In the genomic region with DNA sequence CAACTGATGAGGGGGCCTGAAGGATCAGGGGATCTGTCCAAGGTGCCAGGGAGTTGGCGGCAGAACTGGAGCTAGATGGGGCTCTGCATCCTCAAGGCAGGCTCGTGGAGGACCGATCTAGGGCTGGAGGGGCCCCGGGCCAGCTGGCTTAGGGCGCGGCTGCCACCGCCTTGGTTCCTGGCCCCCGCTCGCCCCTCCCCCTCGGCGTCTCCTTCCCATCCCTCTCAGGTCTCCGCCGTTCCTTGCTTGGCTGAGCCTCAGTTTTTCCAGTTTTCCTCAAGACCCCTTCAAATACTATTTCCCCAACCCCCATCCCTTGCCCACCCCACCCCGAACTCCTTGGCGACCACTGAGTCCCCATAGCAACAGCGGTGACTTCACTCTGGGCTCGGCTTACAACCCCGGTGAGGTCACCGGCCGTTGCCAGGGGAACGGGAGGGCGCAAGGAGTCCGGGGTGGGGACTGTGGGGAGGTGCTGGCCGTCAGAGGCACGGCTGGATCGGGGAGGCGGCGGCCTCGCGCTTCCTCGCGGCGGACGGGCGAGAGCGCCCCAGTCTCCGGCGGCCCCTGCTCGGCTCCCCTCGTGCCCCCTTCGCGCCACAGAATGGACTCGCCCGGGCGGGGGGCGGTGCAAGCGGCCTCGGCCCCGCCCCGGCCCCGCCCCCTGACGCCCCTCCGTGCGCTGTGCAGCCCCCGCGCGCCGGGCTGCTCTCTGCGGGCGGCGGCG, we compare ENCODE assay signal across 9 cellular contexts. TPM values are rescaled to one million over a fixed set of nuclear protein-coding genes. Genes with fewer than 3 reads are reported as not detected.
DNase-seq lines count a peak whose midpoint lies in the region; ATAC-seq, FAIRE-seq and TF ChIP-seq lines count a peak whose summit lies in the region.
"Had no signal": no experiment of that assay in that cellular context is flagged by ENCODE, and none has a peak within 500 bp of the region (broad histone marks: within the 10 kb centered on the region; RNA-seq: fewer than 3 reads in every experiment).

No MANE protein-coding gene starts in this region.

- ATAC-seq in HG02678 (IDR thresholded peaks at IDR 0.05; ENCODE audit: unreplicated experiment) (peak; percentile 70), GM18873 (IDR thresholded peaks at IDR 0.05; ENCODE audit: low FRiP score, unreplicated experiment) (no peak)

- H3K4me1 ChIP-seq in keratinocyte (ENCODE audit: control insufficient read depth, extremely low read depth, insufficient read depth, low read length) = peaks cover 7% of the 10 kb centered on the region

- peak overlapping the region; percentile 67 for H2AFZ ChIP-seq in keratinocyte (ENCODE audit: control insufficient read depth, low read length)

- TF ChIP-seq CTCF in keratinocyte (optimal IDR thresholded peaks at IDR 0.05 in 1 of 3, IDR thresholded peaks at IDR 0.05 in 1 of 3, conservative IDR thresholded peaks at IDR 0.05 in 1 of 3; ENCODE audit: extremely low read depth in 1 of 3, insufficient read depth in 2 of 3, low read length in 3 of 3) = no peak

- no peaks in the 10 kb centered on the region for H3K79me2 ChIP-seq in keratinocyte (ENCODE audit: control insufficient read depth, insufficient read depth, low read length)

- H3K4me2 ChIP-seq in keratinocyte (ENCODE audit: control insufficient read depth, extremely low read depth, insufficient read depth, low read depth, low read length) = peak overlapping the region; percentile 62

- peaks cover 32% of the 10 kb centered on the region for H3K27me3 ChIP-seq in keratinocyte (ENCODE audit: control insufficient read depth, extremely low read depth, insufficient read depth, low read length)

- FAIRE-seq in keratinocyte (lab: Jason Lieb, UNC) = no peak
- FAIRE-seq: endometrium had no signal

- no peaks in the 10 kb centered on the region for H3K9me3 ChIP-seq in keratinocyte (ENCODE audit: control insufficient read depth, low read depth, low read length)

- H3K9me1 ChIP-seq in keratinocyte (ENCODE audit: control insufficient read depth, extremely low read depth, insufficient read depth, low read length) = no peaks in the 10 kb centered on the region

- peak overlapping the region; percentile 40 to 52 (median 45) for H3K4me3 ChIP-seq in keratinocyte (ENCODE audit: control insufficient read depth in 2 of 3, extremely low read depth in 1 of 3, insufficient read depth in 2 of 3, low read depth in 1 of 3, low read length in 3 of 3)

- dilution Hi-C loops in keratinocyte (cut with MboI; ENCODE audit: extremely low pct_ligation_motif_present, low sequenced_read_pairs) = no loop called here

- H4K20me1 ChIP-seq in keratinocyte (ENCODE audit: control insufficient read depth, extremely low read depth, insufficient read depth, low read length) = no peaks in the 10 kb centered on the region

- H3K9ac ChIP-seq in keratinocyte (ENCODE audit: control insufficient read depth, extremely low read depth, insufficient read depth, low read length) = peak overlapping the region; percentile 52

- H3K36me3 ChIP-seq in keratinocyte (ENCODE audit: control insufficient read depth in 2 of 2, extremely low read depth in 1 of 2, insufficient read depth in 2 of 2, low read length in 2 of 2) = no peaks in the 10 kb centered on the region

- DNase-seq in DMS79 treated with DMSO at 0.1 percent for 48 hours (lab: John Stamatoyannopoulos, UW) (peak; percentile 86), NCI-H2171 (lab: John Stamatoyannopoulos, UW) (peak; percentile 87), cerebellum (ENCODE audit: low spot score) (peak; percentile 90), keratinocyte (ENCODE audit: low read depth, low spot score) (peak; percentile 41), smooth muscle cell of the brain vasculature (ENCODE audit: low read depth, low spot score) (peak; percentile 52)
- DNase-seq in activated CD4-positive, alpha-beta T cell treated with anti-CD3 and anti-CD28 coated beads for 1 hour = peak; percentile 29

- H3K27ac ChIP-seq in keratinocyte (ENCODE audit: control insufficient read depth, insufficient read depth, low read length) = no peak overlapping the region

RNA-seq across cellular contexts. Expression of a gene that starts 7.5 kb away (rescaled TPM):
- 2.5 TPM for total RNA-seq in cerebellum
- 0.25 to 0.32 TPM in 2 of 3 replicates, not detected in the other for polyA plus RNA-seq in keratinocyte
- polyA plus RNA-seq in keratinocyte (2011; ENCODE audit: low read depth) = not detected
- polyA plus RNA-seq in keratinocyte (2011; cell fraction: cytosol; rRNA removed) = 0.22 TPM in 1 of 2 replicates, not detected in the other
- 1.4 and 1.9 TPM in 2 replicates for polyA plus RNA-seq in keratinocyte (2011; cell fraction: nucleus; rRNA removed)
- not detected in 2 replicates for polyA plus RNA-seq in keratinocyte (2012; ENCODE audit: low replicate concordance)
- polyA minus RNA-seq in keratinocyte = 1.0 to 3.9 TPM (median 1.6 TPM) in 3 replicates
- not detected for polyA minus RNA-seq in keratinocyte (2011; cell fraction: cytosol; rRNA and poly(A)+ RNA removed)
- 4.8 and 5.0 TPM in 2 replicates for polyA minus RNA-seq in keratinocyte (2011; cell fraction: nucleus; rRNA and poly(A)+ RNA removed)

RNA-seq across cellular contexts. Expression of a gene that starts 14.2 kb away (rescaled TPM):
- total RNA-seq in cerebellum = 48.7 TPM
- polyA plus RNA-seq in keratinocyte = 0.51 to 0.95 TPM (median 0.83 TPM) in 3 replicates
- 0.24 TPM for polyA plus RNA-seq in keratinocyte (2011; ENCODE audit: low read depth)
- polyA plus RNA-seq in keratinocyte (2011; cell fraction: cytosol; rRNA removed) = 0.66 and 1.4 TPM in 2 replicates
- polyA plus RNA-seq in keratinocyte (2011; cell fraction: nucleus; rRNA removed) = 0.62 and 0.89 TPM in 2 replicates
- 0.44 and 0.94 TPM in 2 replicates for polyA plus RNA-seq in keratinocyte (2012; ENCODE audit: low replicate concordance)
- 0.67 to 0.92 TPM (median 0.69 TPM) in 3 replicates for polyA minus RNA-seq in keratinocyte
- polyA minus RNA-seq in keratinocyte (2011; cell fraction: cytosol; rRNA and poly(A)+ RNA removed) = 4.2 TPM
- polyA minus RNA-seq in keratinocyte (2011; cell fraction: nucleus; rRNA and poly(A)+ RNA removed) = 0.53 and 1.1 TPM in 2 replicates

RNA-seq across cellular contexts. Expression of a gene that starts 18.1 kb away (rescaled TPM):
- total RNA-seq in cerebellum = 18.4 TPM
- polyA plus RNA-seq in keratinocyte = 16.7 to 25.1 TPM (median 17.2 TPM) in 3 replicates
- 15.4 TPM for polyA plus RNA-seq in keratinocyte (2011; ENCODE audit: low read depth)
- polyA plus RNA-seq in keratinocyte (2011; cell fraction: cytosol; rRNA removed) = 9.5 and 22.0 TPM in 2 replicates
- 30.3 and 31.9 TPM in 2 replicates for polyA plus RNA-seq in keratinocyte (2011; cell fraction: nucleus; rRNA removed)
- 16.7 and 24.5 TPM in 2 replicates for polyA plus RNA-seq in keratinocyte (2012; ENCODE audit: low replicate concordance)
- 12.8 to 14.6 TPM (median 13.0 TPM) in 3 replicates for polyA minus RNA-seq in keratinocyte
- 24.2 TPM for polyA minus RNA-seq in keratinocyte (2011; cell fraction: cytosol; rRNA and poly(A)+ RNA removed)
- 20.4 and 26.9 TPM in 2 replicates for polyA minus RNA-seq in keratinocyte (2011; cell fraction: nucleus; rRNA and poly(A)+ RNA removed)

RNA-seq across cellular contexts. Expression of a gene that starts 22.8 kb away (rescaled TPM):
- total RNA-seq in cerebellum = not detected
- 7.1 to 29.9 TPM (median 11.1 TPM) in 3 replicates for polyA plus RNA-seq in keratinocyte
- 1.5 TPM for polyA plus RNA-seq in keratinocyte (2011; ENCODE audit: low read depth)
- 5.0 and 13.1 TPM in 2 replicates for polyA plus RNA-seq in keratinocyte (2011; cell fraction: cytosol; rRNA removed)
- 16.6 and 26.6 TPM in 2 replicates for polyA plus RNA-seq in keratinocyte (2011; cell fraction: nucleus; rRNA removed)
- polyA plus RNA-seq in keratinocyte (2012; ENCODE audit: low replicate concordance) = 5.6 and 30.7 TPM in 2 replicates
- polyA minus RNA-seq in keratinocyte = 5.9 to 53.5 TPM (median 6.1 TPM) in 3 replicates
- polyA minus RNA-seq in keratinocyte (2011; cell fraction: cytosol; rRNA and poly(A)+ RNA removed) = 12.1 TPM
- 4.4 and 6.1 TPM in 2 replicates for polyA minus RNA-seq in keratinocyte (2011; cell fraction: nucleus; rRNA and poly(A)+ RNA removed)

RNA-seq across cellular contexts. Expression of a gene that starts 52.3 kb away (rescaled TPM):
- total RNA-seq in cerebellum = 32.5 TPM
- 7.2 to 8.9 TPM (median 7.9 TPM) in 3 replicates for polyA plus RNA-seq in keratinocyte
- polyA plus RNA-seq in keratinocyte (2011; ENCODE audit: low read depth) = 9.4 TPM
- 3.9 and 4.9 TPM in 2 replicates for polyA plus RNA-seq in keratinocyte (2011; cell fraction: cytosol; rRNA removed)
- polyA plus RNA-seq in keratinocyte (2011; cell fraction: nucleus; rRNA removed) = 20.2 and 24.0 TPM in 2 replicates
- polyA plus RNA-seq in keratinocyte (2012; ENCODE audit: low replicate concordance) = 5.7 and 8.1 TPM in 2 replicates
- 16.9 to 18.6 TPM (median 17.4 TPM) in 3 replicates for polyA minus RNA-seq in keratinocyte
- 8.4 TPM for polyA minus RNA-seq in keratinocyte (2011; cell fraction: cytosol; rRNA and poly(A)+ RNA removed)
- polyA minus RNA-seq in keratinocyte (2011; cell fraction: nucleus; rRNA and poly(A)+ RNA removed) = 9.6 and 16.1 TPM in 2 replicates

Comparison
In these comparisons a context has a peak if more than half of its experiments do, and no peak if none do; other contexts are left out.
1. DNase-seq: peak in every context shown above with its lines; median percentile 90 in cerebellum; 87 in NCI-H2171; 86 in DMS79 treated with DMSO at 0.1 percent for 48 hours; 52 in smooth muscle cell of the brain vasculature; 41 in keratinocyte; 29 in activated CD4-positive, alpha-beta T cell treated with anti-CD3 and anti-CD28 coated beads for 1 hour.